Comparison of ENCODE assay signal across 20 cellular contexts in genomic region chr13:109790071-109790470, GRCh38. TPM values are rescaled to one million over a fixed set of nuclear protein-coding genes. Genes with fewer than 3 reads are reported as not detected.
A peak's percentile ranks its signal among the peaks of the same experiment; 100 is the strongest.
DNase-seq lines count a peak whose midpoint lies in the region; ATAC-seq, FAIRE-seq and TF ChIP-seq lines count a peak whose summit lies in the region.
"Had no signal": no experiment of that assay in that cellular context is flagged by ENCODE, and none has a peak within 500 bp of the region (broad histone marks: within the 10 kb centered on the region; RNA-seq: fewer than 3 reads in every experiment).

No MANE protein-coding gene starts in this region.

- no peak overlapping the region for H2AFZ ChIP-seq in HepG2 (ENCODE audit: low read length)

- peak overlapping the region; percentile 4 to 43 for H3K27ac ChIP-seq in liver (ENCODE audit: low read depth in 1 of 2, low read length in 2 of 2)
- H3K27ac ChIP-seq in HepG2 (ENCODE audit: extremely low read length, insufficient read depth, low read length): no peak overlapping the region
- peak overlapping the region; percentile 87 for H3K27ac ChIP-seq in RWPE2 (ENCODE audit: poor library complexity, severe bottlenecking)
- no peak overlapping the region for H3K27ac ChIP-seq in small intestine (ENCODE audit: low read depth in 1 of 2, low read length in 1 of 2)
- H3K27ac ChIP-seq: lower lobe of right lung, prostate gland had no signal

- TF ChIP-seq CTCF in liver (IDR thresholded peaks at IDR 0.05; ENCODE audit: low read depth, low read length, missing input control): no peak
- TF ChIP-seq CTCF in HepG2 (CRISPR knock-in tag; IDR thresholded peaks at IDR 0.05): no peak
- no peak for TF ChIP-seq CTCF in RWPE2 (IDR thresholded peaks at IDR 0.05; ENCODE audit: poor library complexity, severe bottlenecking)
- TF ChIP-seq CTCF in fibroblast of mammary gland (conservative IDR thresholded peaks at IDR 0.05; ENCODE audit: control insufficient read depth, insufficient read depth, low read depth, low read length): no peak

- no TSS peak for BruUV-seq in HepG2 (replicated peaks; lab: Mats Ljungman, UMichigan)

- no peaks in the 10 kb centered on the region for H4K20me1 ChIP-seq in HepG2 (ENCODE audit: insufficient read depth, low read length)

- 29% methylated on average over 1 of the region's 1 CpG for WGBS in liver
- 0% methylated on average over 1 of the region's 1 CpG for WGBS in HepG2 (ENCODE audit: low lambda C conversion rate)
- WGBS in small intestine, 3 donors: 69 to 90% (median 81%) methylated on average over 1 of the region's 1 CpG

- TF ChIP-seq EP300 in HepG2 (IDR thresholded peaks at IDR 0.05; ENCODE audit: low read depth in 2 of 2, low read length in 2 of 2) (no peak), HepG2 (CRISPR knock-in tag; IDR thresholded peaks at IDR 0.05; ENCODE audit: borderline replicate concordance) (no peak)

- no peak for TF ChIP-seq POLR2A in HepG2 (IDR thresholded peaks at IDR 0.05; ENCODE audit: insufficient read depth in 1 of 2, low read depth in 2 of 2, low read length in 2 of 2)

- ATAC-seq in HepG2: no peak
- ATAC-seq in RWPE2 (ENCODE audit: low read depth): no peak
- ATAC-seq in HG03135 (IDR thresholded peaks at IDR 0.05; ENCODE audit: unreplicated experiment): no peak
- ATAC-seq: lower lobe of right lung; PC-3; stimulated activated memory B cell treated with anti-CD40 and anti-IgM and Interleukin-4, amounts not matched to agents 10 μg/mL and 1 μg/mL and 100 μg/mL, for 72 hours had no signal

- no peak overlapping the region for H3K4me2 ChIP-seq in HepG2 (ENCODE audit: low read depth, low read length)

- peaks cover 8 to 26% (median 21%) of the 10 kb centered on the region in 4 donors for H3K4me1 ChIP-seq in liver (ENCODE audit: control insufficient read depth in 4 of 4, insufficient read depth in 4 of 4, low read length in 3 of 4)
- H3K4me1 ChIP-seq in HepG2 (ENCODE audit: insufficient read depth, low read length): no peaks in the 10 kb centered on the region
- peaks cover 34% of the 10 kb centered on the region for H3K4me1 ChIP-seq in RWPE2 (ENCODE audit: insufficient read depth, poor library complexity, severe bottlenecking)
- H3K4me1 ChIP-seq in small intestine (ENCODE audit: control insufficient read depth in 2 of 2, insufficient read depth in 1 of 2, low read depth in 1 of 2, low read length in 1 of 2): peaks cover 0 to 2% of the 10 kb centered on the region in 2 donors

- POLR2A ChIA-PET in HepG2 (lab: Yijun Ruan, JAX): no interaction called here

- H3K4me3 ChIP-seq in liver (ENCODE audit: low read depth in 1 of 3, low read length in 3 of 3): no peak overlapping the region
- no peak overlapping the region for H3K4me3 ChIP-seq in HepG2 (replicated peaks in 1 of 3; ENCODE audit: insufficient read depth in 1 of 3, low read depth in 2 of 3, low read length in 3 of 3)
- H3K4me3 ChIP-seq in RWPE2 (ENCODE audit: severe bottlenecking): no peak overlapping the region
- H3K4me3 ChIP-seq in fibroblast of mammary gland (ENCODE audit: control insufficient read depth, low read depth, low read length): no peak overlapping the region
- H3K4me3 ChIP-seq in small intestine (ENCODE audit: low read depth in 1 of 2, low read length in 2 of 2): no peak overlapping the region
- H3K4me3 ChIP-seq: coronary artery, lower lobe of right lung, prostate gland had no signal

- TF ChIP-seq RAD21 in liver (IDR thresholded peaks at IDR 0.05) (peak in 1 of 2 donors; percentile 49), HepG2 (CRISPR knock-in tag; IDR thresholded peaks at IDR 0.05) (no peak)

- in situ Hi-C loops in HepG2 (cut with HindIII; ENCODE audit: extremely low pct_ligation_motif_present, low pct_unique_long_range_greater_than_20kb): loop anchor here (25.0 kb wide), 1 partner anchor 828 kb away; no protein-coding TSS in a partner anchor

- DNase-seq in HepG2 (ENCODE audit: low spot score) (no peak), RWPE2 (ENCODE audit: low spot score) (no peak), fibroblast of mammary gland (ENCODE audit: low read depth) (peak; percentile 58), small intestine (no peak), amniotic stem cell (lab: John Stamatoyannopoulos, UW) (no peak), NCI-H1048 (lab: John Stamatoyannopoulos, UW) (no peak)
- DNase-seq: activated CD4-positive, alpha-beta T cell treated with anti-CD3 and anti-CD28 coated beads, Interleukin-2, amount 50 U/mL, for 1 hour; activated naive CD4-positive, alpha-beta T cell; CD8-positive, alpha-beta memory T cell; lower lobe of right lung; naive B cell; NCI-H1092 treated with DMSO at 0.1 percent for 48 hours; PC-3 had no signal

- no peaks in the 10 kb centered on the region for H3K79me2 ChIP-seq in HepG2 (ENCODE audit: insufficient read depth, low read length)

- no peaks in the 10 kb centered on the region for H3K36me3 ChIP-seq in liver (ENCODE audit: control insufficient read depth in 4 of 4, insufficient read depth in 3 of 4, low read depth in 1 of 4, low read length in 3 of 4)
- no peaks in the 10 kb centered on the region for H3K36me3 ChIP-seq in HepG2 (replicated peaks in 1 of 2; ENCODE audit: control insufficient read depth in 1 of 2, insufficient read depth in 2 of 2, low read length in 2 of 2)
- no peaks in the 10 kb centered on the region for H3K36me3 ChIP-seq in RWPE2 (ENCODE audit: low read depth)
- H3K36me3 ChIP-seq in small intestine (ENCODE audit: control insufficient read depth in 2 of 2, insufficient read depth in 2 of 2, low read length in 2 of 2): no peaks in the 10 kb centered on the region
- H3K36me3 ChIP-seq: lower lobe of right lung, prostate gland had no signal

- no peaks in the 10 kb centered on the region for H3K9me3 ChIP-seq in liver (ENCODE audit: control insufficient read depth in 4 of 4, low read length in 3 of 4)
- no peaks in the 10 kb centered on the region for H3K9me3 ChIP-seq in HepG2 (ENCODE audit: low read length)
- no peaks in the 10 kb centered on the region for H3K9me3 ChIP-seq in RWPE2 (ENCODE audit: severe bottlenecking)
- no peaks in the 10 kb centered on the region for H3K9me3 ChIP-seq in small intestine (ENCODE audit: control insufficient read depth, low read depth)
- H3K9me3 ChIP-seq: lower lobe of right lung, prostate gland had no signal

- H3K9ac ChIP-seq in liver (ENCODE audit: low read depth in 1 of 2, low read length in 2 of 2): no peak overlapping the region
- H3K9ac ChIP-seq in HepG2 (ENCODE audit: insufficient read depth, low read depth, low read length): no peak overlapping the region

- intact Hi-C loops in HepG2 (cut with micrococcal nuclease; ENCODE audit: unreplicated experiment): loop anchor here (5.0 kb wide), 2 partner anchors 317 to 643 kb away; no protein-coding TSS in a partner anchor

- CTCF ChIA-PET in HepG2 (lab: Yijun Ruan, JAX; ENCODE audit: low intra/inter-chr PET ratio, low total read pairs): no interaction called here

- H3K27me3 ChIP-seq in liver (ENCODE audit: control insufficient read depth in 4 of 4, insufficient read depth in 4 of 4, low read length in 3 of 4) (no peaks in the 10 kb centered on the region), HepG2 (ENCODE audit: control insufficient read depth in 1 of 2, insufficient read depth in 2 of 2, low read length in 2 of 2) (peaks cover 0 to 13% of the 10 kb centered on the region in 2 experiments; a peak in 2 of 5 replicates), RWPE2 (ENCODE audit: insufficient read depth, poor library complexity, severe bottlenecking) (no peaks in the 10 kb centered on the region), small intestine (ENCODE audit: control insufficient read depth in 2 of 2, insufficient read depth in 2 of 2, low read length in 2 of 2) (peaks cover 0 to 2% of the 10 kb centered on the region in 2 donors)

- no peak for FAIRE-seq in HepG2 (lab: Jason Lieb, UNC)
- no peak for FAIRE-seq in small intestine (lab: Jason Lieb, UNC)
- FAIRE-seq: astrocyte, endothelial cell of umbilical vein had no signal

TF ChIP-seq in liver, 16 proteins besides CTCF, POLR2A, EP300 and RAD21 (continues in another document):
- no peak for TF ChIP-seq FOXA2 (IDR thresholded peaks at IDR 0.05)
- TF ChIP-seq HNF4A (conservative IDR thresholded peaks at IDR 0.05): peak; percentile 24 to 33
- peak; percentile 14 to 22 for TF ChIP-seq RXRA (IDR thresholded peaks at IDR 0.05)
- TF ChIP-seq NR2F2 (IDR thresholded peaks at IDR 0.05): no peak
- peak in 1 of 2 donors; percentile 9 for TF ChIP-seq JUND (IDR thresholded peaks at IDR 0.05)
- peak; percentile 16 for TF ChIP-seq YY1 (IDR thresholded peaks at IDR 0.05)

TF ChIP-seq in HepG2, 621 proteins besides CTCF, POLR2A, EP300 and RAD21 (continues in another document):
- TF ChIP-seq MAZ (IDR thresholded peaks at IDR 0.05; ENCODE audit: borderline replicate concordance, low read depth, low read length) (no peak), MAZ (CRISPR knock-in tag; IDR thresholded peaks at IDR 0.05; ENCODE audit: low read depth) (no peak), FOXP1 (IDR thresholded peaks at IDR 0.05) (no peak), FOXP1 (CRISPR knock-in tag; IDR thresholded peaks at IDR 0.05) (no peak)

RNA-seq across cellular contexts. Expression of gene IRS2, which starts 3.7 kb away (rescaled TPM):
- total RNA-seq in liver (1 to 10 TPM; 6.3 to 9.1 TPM), HepG2 (2016; rRNA removed; fragmentation: Illumina TruSeq; extraction: Trizol) (0.02 TPM in 1 of 2 replicates, not detected in the other)
- polyA plus RNA-seq in liver (1 to 10 TPM; 4.0 to 7.1 TPM), HepG2 (2011; rRNA removed) (0.04 and 0.05 TPM in 2 replicates), small intestine (1 to 10 TPM; 3.8 to 6.2 (median 3.9) TPM)
- total RNA-seq in HepG2 (2016; cell fraction: cytosol; rRNA removed; fragmentation: Illumina TruSeq; extraction: Trizol; ENCODE audit: low read depth): not detected in 2 replicates
- 0.02 TPM in 1 of 2 replicates, not detected in the other for total RNA-seq in HepG2 (2016; cell fraction: insoluble cytoplasmic fraction; rRNA removed; fragmentation: Illumina TruSeq; extraction: Trizol)
- not detected in 2 replicates for total RNA-seq in HepG2 (2016; cell fraction: membrane; rRNA removed; fragmentation: Illumina TruSeq; extraction: Trizol)
- 0.03 TPM in 2 replicates for total RNA-seq in HepG2 (2016; cell fraction: nucleus; rRNA removed; fragmentation: Illumina TruSeq; extraction: Trizol)
- 0.01 and 0.03 TPM in 2 replicates for polyA plus RNA-seq in HepG2 (2011; cell fraction: cytosol; rRNA removed)
- 0.07 and 0.14 TPM in 2 replicates for polyA plus RNA-seq in HepG2 (2011; cell fraction: nucleus; rRNA removed)
- 0.08 and 0.09 TPM in 2 replicates for polyA plus RNA-seq in HepG2 (2012)
- polyA plus RNA-seq in HepG2 (2016; cell fraction: cytosol; fragmentation: Illumina TruSeq; extraction: Trizol; ENCODE audit: low read depth): not detected in 2 replicates
- not detected in 2 replicates for polyA plus RNA-seq in HepG2 (2016; cell fraction: insoluble cytoplasmic fraction; fragmentation: Illumina TruSeq; extraction: Trizol; ENCODE audit: low read depth)
- polyA plus RNA-seq in HepG2 (2016; cell fraction: membrane; fragmentation: Illumina TruSeq; extraction: Trizol; ENCODE audit: low read depth): not detected in 2 replicates
- polyA plus RNA-seq in HepG2 (2016; cell fraction: nucleus; fragmentation: Illumina TruSeq; extraction: Trizol; ENCODE audit: insufficient read depth, low read depth): not detected in 2 replicates
- polyA minus RNA-seq in HepG2 (2011; rRNA and poly(A)+ RNA removed; ENCODE audit: low replicate concordance): 0.06 and 6.1 TPM in 2 replicates
- 0.10 TPM in 1 of 2 replicates, not detected in the other for polyA minus RNA-seq in HepG2 (2011; cell fraction: cytosol; rRNA and poly(A)+ RNA removed)
- polyA minus RNA-seq in HepG2 (2011; cell fraction: nucleus; rRNA and poly(A)+ RNA removed): 0.12 and 0.13 TPM in 2 replicates

Comparison
In these comparisons a context has a peak if more than half of its experiments do, and no peak if none do; other contexts are left out.
1. H3K27ac ChIP-seq: peak in liver (2 of 2) and RWPE2 (single experiment); none in HepG2 (single experiment) and small intestine (0 of 2).